15 cellular contexts compared by ENCODE assay signal in the genomic region with DNA sequence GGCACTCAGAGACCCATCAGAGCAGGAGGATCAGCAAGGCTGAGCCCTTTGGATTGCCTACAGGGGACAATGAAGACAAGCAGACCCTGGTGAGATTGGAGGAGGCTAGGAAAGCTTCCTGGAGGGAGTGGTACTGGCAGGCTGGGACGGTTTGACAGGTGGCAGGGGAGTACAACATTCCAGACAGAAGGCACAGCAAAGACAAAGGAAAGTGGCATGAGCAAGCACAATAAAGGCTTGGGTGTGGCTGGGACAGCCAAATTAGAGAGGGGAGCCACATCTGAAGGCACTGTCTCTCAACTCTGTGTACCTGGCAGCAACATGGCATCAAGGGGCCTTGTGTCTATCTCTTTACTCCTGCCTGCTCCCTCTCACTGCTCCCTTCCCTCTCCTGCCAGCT. TPM values are rescaled to one million over a fixed set of nuclear protein-coding genes. Genes with fewer than 3 reads are reported as not detected.
A peak's percentile ranks its signal among the peaks of the same experiment; 100 is the strongest.
DNase-seq lines count a peak whose midpoint lies in the region; TF ChIP-seq lines count a peak whose summit lies in the region.
"Had no signal": no experiment of that assay in that cellular context is flagged by ENCODE, and none has a peak within 500 bp of the region (broad histone marks: within the 10 kb centered on the region; RNA-seq: fewer than 3 reads in every experiment).

No MANE protein-coding gene starts in this region.

- peak overlapping the region; percentile 21; the same call in 1 of the 2 replicates for H3K27ac ChIP-seq in RWPE1
- H3K27ac ChIP-seq in colonic mucosa: peak overlapping the region; percentile 41
- H3K27ac ChIP-seq in transverse colon: peak overlapping the region; percentile 31 to 74 (median 46)
- H3K27ac ChIP-seq: A549, C4-2B, HL-60 had no signal

- WGBS in transverse colon (ENCODE audit: low coverage in 1 of 2), 2 donors: 33 to 71% methylated on average over 1 of the region's 1 CpG

- peak overlapping the region in 1 of 2 donors; percentile 13 for H3K9ac ChIP-seq in colonic mucosa (ENCODE audit: low read depth in 2 of 2, low read length in 2 of 2)

- no peak for TF ChIP-seq EP300 in transverse colon (IDR thresholded peaks at IDR 0.05; ENCODE audit: low read depth)

- in situ Hi-C loops in transverse colon (cut with MboI; ENCODE audit: low pct_ligation_motif_present in 1 of 4, low pct_unique_long_range_greater_than_20kb in 1 of 4, low sequenced_read_pairs in 3 of 4): no loop called here

- no peaks in the 10 kb centered on the region for H3K27me3 ChIP-seq in colonic mucosa
- H3K27me3 ChIP-seq in transverse colon: no peaks in the 10 kb centered on the region
- H3K27me3 ChIP-seq: BE2C had no signal

- DNase-seq in RWPE1 (ENCODE audit: low spot score) (no peak), colonic mucosa (peak; percentile 65), myocyte (ENCODE audit: low read depth) (peak; percentile 20), transverse colon (peak; percentile 45), NCI-H82 (lab: John Stamatoyannopoulos, UW) (no peak), LoVo (ENCODE audit: low spot score) (no peak)
- no peak for DNase-seq in activated naive CD4-positive, alpha-beta T cell treated with anti-CD3 and anti-CD28 coated beads, Interleukin-2, amount 50 U/mL, for 16 hours
- DNase-seq: BE2C; CD4-positive, alpha-beta memory T cell; DND-41; GF-D8 had no signal

- H3K36me3 ChIP-seq in colonic mucosa: no peaks in the 10 kb centered on the region
- no peaks in the 10 kb centered on the region for H3K36me3 ChIP-seq in transverse colon
- H3K36me3 ChIP-seq: BE2C, HAP-1 had no signal

- no peak for TF ChIP-seq CTCF in RWPE1 (conservative IDR thresholded peaks at IDR 0.05; ENCODE audit: low read depth)
- TF ChIP-seq CTCF in colonic mucosa (IDR thresholded peaks at IDR 0.05): no peak
- TF ChIP-seq CTCF in transverse colon (IDR thresholded peaks at IDR 0.05): no peak

- no peaks in the 10 kb centered on the region for H3K9me3 ChIP-seq in colonic mucosa
- H3K9me3 ChIP-seq in transverse colon: no peaks in the 10 kb centered on the region
- H3K9me3 ChIP-seq: A549, BE2C, HAP-1 had no signal

- no peak overlapping the region for H3K4me3 ChIP-seq in colonic mucosa
- H3K4me3 ChIP-seq in transverse colon: no peak overlapping the region
- H3K4me3 ChIP-seq: A549, HAP-1 had no signal

- POLR2A ChIA-PET in RWPE1 (lab: Yijun Ruan, JAX; ENCODE audit: low non-redundant PET): interaction anchor here (1.1 kb wide), 1 partner anchor 10 kb away, joined by 4 read pairs; no protein-coding TSS in a partner anchor

- intact Hi-C loops in colonic mucosa (cut with DNase I): no loop called here
- intact Hi-C loops in transverse colon (cut with DNase I; ENCODE audit: low total_unique reads): no loop called here

- TF ChIP-seq POLR2A in transverse colon (IDR thresholded peaks at IDR 0.05): no peak

- CTCF ChIA-PET in RWPE1 (lab: Yijun Ruan, JAX): interaction anchor here (0.6 kb wide), 2 partner anchors 19 to 20 kb away, joined by 3 read pairs; no protein-coding TSS in a partner anchor

- H3K4me1 ChIP-seq in colonic mucosa: peaks cover 10% of the 10 kb centered on the region
- H3K4me1 ChIP-seq in transverse colon: peaks cover 0 to 20% (median 13%) of the 10 kb centered on the region in 4 donors
- H3K4me1 ChIP-seq: A549, BE2C had no signal

RNA-seq across cellular contexts. Expression of a gene that starts 38.2 kb away (rescaled TPM):
- 10 to 100 TPM; 30.6 to 51.5 TPM for total RNA-seq in colonic mucosa
- 18.1 and 20.8 TPM in 2 replicates for total RNA-seq in myocyte
- polyA plus RNA-seq in myocyte (2012): 44.6 TPM
- total RNA-seq in transverse colon: 100 to 1,000 TPM in 2 of 4 donors, 10 to 100 TPM in 2; 57.8 to 130 (median 93.6) TPM

Comparison
In these comparisons a context has a peak if more than half of its experiments do, and no peak if none do; other contexts are left out.
1. DNase-seq: peak in colonic mucosa (single experiment), myocyte (single experiment) and transverse colon (single experiment); none in RWPE1 (single experiment), activated naive CD4-positive, alpha-beta T cell treated with anti-CD3 and anti-CD28 coated beads, Interleukin-2, amount 50 U/mL, for 16 hours (single experiment), NCI-H82 (single experiment) and LoVo (single experiment).
2. Peak in every context shown above with its lines, with median percentiles within 50 percentile points of each other: H3K27ac ChIP-seq.